In genomic region chr11:898540-899190, GRCh38 we compare ENCODE assay signal across 9 cellular contexts. TPM values are rescaled to one million over a fixed set of nuclear protein-coding genes. Genes with fewer than 3 reads are reported as not detected.
DNase-seq lines count a peak whose midpoint lies in the region; ATAC-seq and TF ChIP-seq lines count a peak whose summit lies in the region.
"Had no signal": no experiment of that assay in that cellular context is flagged by ENCODE, and none has a peak within 500 bp of the region (broad histone marks: within the 10 kb centered on the region; RNA-seq: fewer than 3 reads in every experiment).

No MANE protein-coding gene starts in this region.

- H3K4me3 ChIP-seq in HEK293 (ENCODE audit: low read depth, low read length) (no peak overlapping the region), muscle layer of colon (ENCODE audit: low read depth in 1 of 2, low read length in 2 of 2) (no peak overlapping the region)
- H3K4me3 ChIP-seq in naive thymus-derived CD4-positive, alpha-beta T cell (ENCODE audit: low read length): no peak overlapping the region
- H3K4me3 ChIP-seq: skin epidermis had no signal

- peaks cover 4 to 26% (median 5%) of the 10 kb centered on the region in 5 donors for H3K36me3 Mint-ChIP-seq in naive thymus-derived CD4-positive, alpha-beta T cell

- H3K27me3 Mint-ChIP-seq in naive thymus-derived CD4-positive, alpha-beta T cell: no peaks in the 10 kb centered on the region
- H3K27me3 Mint-ChIP-seq: activated B cell treated with CpG ODN at 0.5 μM for 24 hours had no signal

- POLR2A ChIA-PET in HEK293 (lab: Yijun Ruan, JAX): interaction anchor here (0.9 to 1.4 kb wide), 2 partner anchors 8 to 105 kb away, joined by 3 read pairs; no protein-coding TSS in a partner anchor
- POLR2A ChIA-PET in naive thymus-derived CD4-positive, alpha-beta T cell (lab: Charles Lee): no interaction called here

- no peaks in the 10 kb centered on the region for H3K4me1 ChIP-seq in HEK293 (ENCODE audit: control insufficient read depth, insufficient read depth, low read length)
- H3K4me1 ChIP-seq in muscle layer of colon (ENCODE audit: insufficient read depth, low read length): peaks cover 12% of the 10 kb centered on the region
- H3K4me1 ChIP-seq in naive thymus-derived CD4-positive, alpha-beta T cell (ENCODE audit: control insufficient read depth in 2 of 2, insufficient read depth in 2 of 2, low read length in 2 of 2): no peaks in the 10 kb centered on the region

- CTCF ChIA-PET in HEK293 (lab: Yijun Ruan, JAX): interaction anchor here (0.7 to 1.4 kb wide), 6 partner anchors 11 to 153 kb away, joined by 3 to 7 read pairs (median 4); no protein-coding TSS in a partner anchor
- CTCF ChIA-PET in naive thymus-derived CD4-positive, alpha-beta T cell (lab: Charles Lee): no interaction called here

- no peak for TF ChIP-seq CTCF in HEK293 (tag by site-specific recombination; IDR thresholded peaks at IDR 0.05)

- H3K27ac Mint-ChIP-seq in naive thymus-derived CD4-positive, alpha-beta T cell: no peak overlapping the region
- H3K27ac Mint-ChIP-seq: activated B cell treated with CpG ODN at 0.5 μM for 24 hours had no signal

- H3K27me3 ChIP-seq in muscle layer of colon (ENCODE audit: control insufficient read depth in 1 of 2, insufficient read depth in 2 of 2, low read length in 2 of 2): no peaks in the 10 kb centered on the region
- no peaks in the 10 kb centered on the region for H3K27me3 ChIP-seq in naive thymus-derived CD4-positive, alpha-beta T cell (ENCODE audit: control insufficient read depth in 2 of 2, insufficient read depth in 2 of 2, low read length in 2 of 2)

- H3K4me3 Mint-ChIP-seq in naive thymus-derived CD4-positive, alpha-beta T cell: no peak overlapping the region
- H3K4me3 Mint-ChIP-seq: activated B cell treated with CpG ODN at 0.5 μM for 24 hours had no signal

- H3K9ac ChIP-seq in muscle layer of colon (ENCODE audit: low read length): no peak overlapping the region

- H3K27ac ChIP-seq in HEK293 (ENCODE audit: extremely low read depth, low read depth, low read length): no peak overlapping the region
- peak overlapping the region; percentile 8 for H3K27ac ChIP-seq in muscle layer of colon (ENCODE audit: low read depth, low read length)
- H3K27ac ChIP-seq in naive thymus-derived CD4-positive, alpha-beta T cell (ENCODE audit: low read depth, low read length): no peak overlapping the region
- H3K27ac ChIP-seq: skin epidermis had no signal

- H3K9me3 ChIP-seq in HEK293 (ENCODE audit: control insufficient read depth, insufficient read depth, low read depth, low read length) (no peaks in the 10 kb centered on the region), muscle layer of colon (ENCODE audit: low read length) (no peaks in the 10 kb centered on the region)
- H3K9me3 ChIP-seq in naive thymus-derived CD4-positive, alpha-beta T cell (ENCODE audit: control insufficient read depth in 2 of 3, low read length in 3 of 3): no peaks in the 10 kb centered on the region

- H3K9me3 Mint-ChIP-seq in naive thymus-derived CD4-positive, alpha-beta T cell: no peaks in the 10 kb centered on the region
- H3K9me3 Mint-ChIP-seq: activated B cell treated with CpG ODN at 0.5 μM for 24 hours had no signal

- intact Hi-C loops in naive thymus-derived CD4-positive, alpha-beta T cell (cut with micrococcal nuclease): no loop called here

- DNase-seq in dermis microvascular lymphatic vessel endothelial cell (ENCODE audit: low read depth in 2 of 2): peak; percentile 9 to 38
- no peak for DNase-seq in NOMO-1 (lab: John Stamatoyannopoulos, UW; ENCODE audit: unreplicated experiment in 2 of 2)
- no peak for DNase-seq in naive thymus-derived CD4-positive, alpha-beta T cell
- DNase-seq: activated B cell treated with CpG ODN at 0.5 μM for 24 hours, NCI-H446 treated with DMSO at 0.1 percent for 48 hours had no signal

- peaks cover 0 to 7% (median 0%) of the 10 kb centered on the region in 7 donors for H3K4me1 Mint-ChIP-seq in naive thymus-derived CD4-positive, alpha-beta T cell
- H3K4me1 Mint-ChIP-seq: activated B cell treated with CpG ODN at 0.5 μM for 24 hours had no signal

- ATAC-seq in naive thymus-derived CD4-positive, alpha-beta T cell: no peak
- no peak for ATAC-seq in HG02623 (IDR thresholded peaks at IDR 0.05; ENCODE audit: unreplicated experiment)

- peaks cover 0 to 63% of the 10 kb centered on the region in 2 experiments; a peak in 2 of 3 replicates for H3K36me3 ChIP-seq in HEK293 (ENCODE audit: control insufficient read depth in 2 of 2, insufficient read depth in 1 of 2, low read length in 2 of 2)
- H3K36me3 ChIP-seq in muscle layer of colon (ENCODE audit: insufficient read depth, low read length): peaks cover 30% of the 10 kb centered on the region
- peaks cover 0 to 59% (median 17%) of the 10 kb centered on the region in 3 experiments for H3K36me3 ChIP-seq in naive thymus-derived CD4-positive, alpha-beta T cell (ENCODE audit: control insufficient read depth in 2 of 3, insufficient read depth in 3 of 3, low read length in 3 of 3)

TF ChIP-seq in HEK293, 187 proteins besides CTCF, POLR2A, EP300 and RAD21:
- TF ChIP-seq KLF16 (tag by site-specific recombination; IDR thresholded peaks at IDR 0.05): no peak
- TF ChIP-seq ZNF626 (tag by site-specific recombination; IDR thresholded peaks at IDR 0.05): no peak
- no peak for TF ChIP-seq ZNF248 (tag by site-specific recombination; IDR thresholded peaks at IDR 0.05)
- TF ChIP-seq ZNF654 (tag by site-specific recombination; IDR thresholded peaks at IDR 0.05; ENCODE audit: low read depth): 0 out of 2 replicates have a peak, but pooled peaks have one; percentile 5

RNA-seq across cellular contexts. Expression of gene CHID1, which starts 11.9 kb away (rescaled TPM):
- total RNA-seq in dermis microvascular lymphatic vessel endothelial cell: 29.5 and 39.8 TPM in 2 replicates
- total RNA-seq in naive thymus-derived CD4-positive, alpha-beta T cell: 10 to 100 TPM; 30.8 to 56.3 (median 53.0) TPM
- 10 to 100 TPM; 57.5 to 61.0 TPM for polyA plus RNA-seq in naive thymus-derived CD4-positive, alpha-beta T cell

RNA-seq across cellular contexts. Expression of gene AP2A2, which starts 27.0 kb away (rescaled TPM):
- total RNA-seq in dermis microvascular lymphatic vessel endothelial cell: 25.9 and 37.6 TPM in 2 replicates
- 10 to 100 TPM; 70.1 to 93.3 (median 86.4) TPM for total RNA-seq in naive thymus-derived CD4-positive, alpha-beta T cell
- 10 to 100 TPM in 1 of 2 donors, 1 to 10 TPM in 1; 8.7 to 10.7 TPM for polyA plus RNA-seq in naive thymus-derived CD4-positive, alpha-beta T cell

RNA-seq across cellular contexts. Expression of gene TSPAN4, which starts 56.0 kb away (rescaled TPM):
- total RNA-seq in dermis microvascular lymphatic vessel endothelial cell: 73.4 and 118 TPM in 2 replicates
- 10 to 100 TPM in 1 of 5 experiments, 1 to 10 TPM in 4; 4.8 to 12.6 (median 6.6) TPM for total RNA-seq in naive thymus-derived CD4-positive, alpha-beta T cell
- 1 to 10 TPM; 4.1 to 4.7 TPM for polyA plus RNA-seq in naive thymus-derived CD4-positive, alpha-beta T cell

RNA-seq across cellular contexts. Expression of gene POLR2L, which starts 56.3 kb away (rescaled TPM):
- total RNA-seq in dermis microvascular lymphatic vessel endothelial cell: 200 and 256 TPM in 2 replicates
- total RNA-seq in naive thymus-derived CD4-positive, alpha-beta T cell: 10 to 100 TPM; 31.2 to 93.3 (median 44.9) TPM
- 10 to 100 TPM; 55.9 to 83.1 TPM for polyA plus RNA-seq in naive thymus-derived CD4-positive, alpha-beta T cell

Comparison
In these comparisons a context has a peak if more than half of its experiments do, and no peak if none do; other contexts are left out.
1. DNase-seq: peak in dermis microvascular lymphatic vessel endothelial cell (2 of 2); none in NOMO-1 (0 of 2) and naive thymus-derived CD4-positive, alpha-beta T cell (0 of 9).